ENCODE assay signal across 9 cellular contexts in genomic region chr12:26870491-26871419, GRCh38. TPM values are rescaled to one million over a fixed set of nuclear protein-coding genes. Genes with fewer than 3 reads are reported as not detected.
DNase-seq lines count a peak whose midpoint lies in the region; ATAC-seq, FAIRE-seq and TF ChIP-seq lines count a peak whose summit lies in the region.
"Had no signal": no experiment of that assay in that cellular context is flagged by ENCODE, and none has a peak within 500 bp of the region (broad histone marks: within the 10 kb centered on the region; RNA-seq: fewer than 3 reads in every experiment).

No MANE protein-coding gene starts in this region.

- H3K9me3 ChIP-seq in psoas muscle: no peaks in the 10 kb centered on the region
- no peaks in the 10 kb centered on the region for H3K9me3 ChIP-seq in effector memory CD4-positive, alpha-beta T cell (ENCODE audit: control insufficient read depth, low read length)

- peak; percentile 83 for FAIRE-seq in GM19239 (lab: Jason Lieb, UNC)

- TF ChIP-seq CTCF in psoas muscle (IDR thresholded peaks at IDR 0.05): no peak

- no peak for DNase-seq in GM19239 (ENCODE audit: insufficient read length, low spot score)
- peak; percentile 76 for DNase-seq in NCI-H2171 (lab: John Stamatoyannopoulos, UW)
- DNase-seq in dermis microvascular lymphatic vessel endothelial cell (ENCODE audit: low read depth in 2 of 2): peak; percentile 38 to 95
- peak; percentile 29 to 63 for DNase-seq in psoas muscle
- DNase-seq in effector memory CD4-positive, alpha-beta T cell: no peak
- no peak for DNase-seq in NCI-H2227 treated with DMSO at 0.1 percent for 48 hours (lab: John Stamatoyannopoulos, UW)
- DNase-seq in activated CD4-positive, alpha-beta T cell treated with anti-CD3 and anti-CD28 coated beads for 1 hour: no peak
- DNase-seq: activated naive CD4-positive, alpha-beta T cell treated with anti-CD3 and anti-CD28 coated beads, Interleukin-2, amount 50 U/mL, for 16 hours had no signal

- H3K27me3 ChIP-seq in psoas muscle (ENCODE audit: insufficient read depth in 3 of 3, low read length in 2 of 3): no peaks in the 10 kb centered on the region
- no peaks in the 10 kb centered on the region for H3K27me3 ChIP-seq in effector memory CD4-positive, alpha-beta T cell (replicated peaks; ENCODE audit: control insufficient read depth, insufficient read depth, low read length, poor library complexity, severe bottlenecking)

- H3K4me1 ChIP-seq in psoas muscle: peaks cover 8% of the 10 kb centered on the region
- peaks cover 4% of the 10 kb centered on the region for H3K4me1 ChIP-seq in effector memory CD4-positive, alpha-beta T cell (ENCODE audit: control insufficient read depth, insufficient read depth, low read length, poor library complexity, severe bottlenecking)

- ATAC-seq in psoas muscle: peak in 2 of 4 donors; percentile 25 to 46
- ATAC-seq in GM21529 (IDR thresholded peaks at IDR 0.05; ENCODE audit: unreplicated experiment): no peak

- H3K4me3 ChIP-seq in psoas muscle: no peak overlapping the region
- no peak overlapping the region for H3K4me3 ChIP-seq in effector memory CD4-positive, alpha-beta T cell (ENCODE audit: insufficient read depth, low read depth, low read length, poor library complexity, severe bottlenecking)

- H3K36me3 ChIP-seq in psoas muscle (ENCODE audit: insufficient read depth in 1 of 2, low read depth in 1 of 2): no peaks in the 10 kb centered on the region
- no peaks in the 10 kb centered on the region for H3K36me3 ChIP-seq in effector memory CD4-positive, alpha-beta T cell (ENCODE audit: control insufficient read depth, insufficient read depth, low read length)

- intact Hi-C loops in psoas muscle (cut with DNase I): no loop called here

- H3K27ac ChIP-seq in psoas muscle: no peak overlapping the region
- H3K27ac ChIP-seq in effector memory CD4-positive, alpha-beta T cell (ENCODE audit: insufficient read depth, low read length, poor library complexity, severe bottlenecking): no peak overlapping the region

- 37 to 44% (median 41%) methylated on average over 11 of the region's 11 CpGs for WGBS in psoas muscle, 3 donors

RNA-seq across cellular contexts. Expression of gene ITPR2, which starts 37.8 kb away (rescaled TPM):
- total RNA-seq in dermis microvascular lymphatic vessel endothelial cell (20.5 and 28.0 TPM in 2 replicates), psoas muscle (10 to 100 TPM in 1 of 4 donors, 1 to 10 TPM in 3; 6.1 to 10.3 (median 8.4) TPM)
- polyA plus RNA-seq in psoas muscle: 1 to 10 TPM in 2 of 3 donors, under 1 TPM in 1; 0.86 to 2.2 (median 1.2) TPM

Comparison
In these comparisons a context has a peak if more than half of its experiments do, and no peak if none do; other contexts are left out.
1. DNase-seq: peak in NCI-H2171 (single experiment), dermis microvascular lymphatic vessel endothelial cell (2 of 2) and psoas muscle (2 of 2); none in GM19239 (single experiment), effector memory CD4-positive, alpha-beta T cell (0 of 3), NCI-H2227 treated with DMSO at 0.1 percent for 48 hours (single experiment) and activated CD4-positive, alpha-beta T cell treated with anti-CD3 and anti-CD28 coated beads for 1 hour (single experiment).